8 cellular contexts compared by ENCODE assay signal in the genomic region with DNA sequence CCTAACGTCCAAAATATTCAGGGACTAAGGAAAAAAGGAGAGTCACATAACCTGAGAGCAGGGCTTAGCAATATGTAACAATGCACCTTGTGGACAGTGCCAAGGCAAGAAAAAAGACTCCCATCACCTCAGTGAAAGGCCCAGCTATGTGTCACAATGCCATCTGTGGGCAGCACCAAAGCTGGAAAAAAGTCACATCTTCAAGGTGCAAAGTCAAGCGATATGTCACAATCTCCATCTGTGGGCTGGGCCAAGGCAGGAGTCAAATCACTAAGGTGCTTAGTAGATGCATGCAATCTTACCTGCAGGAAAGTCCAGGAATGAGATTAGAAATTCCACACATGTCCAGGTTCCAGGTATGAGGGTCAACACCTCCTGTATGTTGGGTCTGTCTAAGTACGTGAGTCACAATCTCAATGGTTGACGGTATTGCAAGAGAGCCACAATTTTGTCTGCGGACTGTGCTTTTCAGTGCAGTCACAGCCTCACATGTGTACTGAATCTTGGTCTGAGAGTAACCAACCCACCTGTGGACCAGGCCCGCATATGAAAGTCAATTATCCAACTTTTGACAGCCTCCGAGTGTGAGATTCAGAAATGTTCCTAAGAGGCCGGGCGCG. TPM values are rescaled to one million over a fixed set of nuclear protein-coding genes. Genes with fewer than 3 reads are reported as not detected.
DNase-seq lines count a peak whose midpoint lies in the region; ATAC-seq, FAIRE-seq and TF ChIP-seq lines count a peak whose summit lies in the region.

No MANE protein-coding gene starts in this region.

- no peak for TF ChIP-seq CTCF in pancreas (IDR thresholded peaks at IDR 0.05)

- peaks cover 34% of the 10 kb centered on the region for H3K4me1 Mint-ChIP-seq in activated CD4-positive, alpha-beta T cell treated with anti-CD3 and anti-CD28 coated beads for 36 hours
- H3K4me1 Mint-ChIP-seq in stimulated activated naive CD8-positive, alpha-beta T cell treated with anti-CD3 and anti-CD28 coated beads, Interleukin-15, amount 100 ng/mL, for 72 hours = peaks cover 46% of the 10 kb centered on the region

- H3K9me3 ChIP-seq in iPS-20b (ENCODE audit: insufficient read depth, low read depth, low read length) = no peaks in the 10 kb centered on the region
- H3K9me3 ChIP-seq in pancreas = no peaks in the 10 kb centered on the region

- H3K9me3 Mint-ChIP-seq in activated CD4-positive, alpha-beta T cell treated with anti-CD3 and anti-CD28 coated beads for 36 hours (ENCODE audit: low read depth) = peaks cover 3% of the 10 kb centered on the region
- no peaks in the 10 kb centered on the region for H3K9me3 Mint-ChIP-seq in stimulated activated naive CD8-positive, alpha-beta T cell treated with anti-CD3 and anti-CD28 coated beads, Interleukin-15, amount 100 ng/mL, for 72 hours

- intact Hi-C loops in activated CD4-positive, alpha-beta T cell treated with anti-CD3 and anti-CD28 coated beads for 36 hours (cut with DNase I, micrococcal nuclease) = loop anchor here in 1 of 2 experiments (5.0 to 10.0 kb wide), 3 partner anchors 526 to 853 kb away; partner anchors contain the start of genes ZNF431 and ZNF708
- intact Hi-C loops in pancreas (cut with DNase I) = no loop called here

- peak overlapping the region; percentile 36 for H3K27ac ChIP-seq in iPS-20b (ENCODE audit: low read length)
- no peak overlapping the region for H3K27ac ChIP-seq in pancreas

- CTCF ChIA-PET in activated CD4-positive, alpha-beta T cell treated with anti-CD3 and anti-CD28 coated beads for 36 hours (lab: Charles Lee) = interaction anchor here (1.2 kb wide), 1 partner anchor 10 kb away, joined by 3 read pairs; no protein-coding TSS in a partner anchor

- H3K27me3 ChIP-seq in iPS-20b (ENCODE audit: insufficient read depth, low read length) = peaks cover 7% of the 10 kb centered on the region; the same call in 1 of the 2 replicates
- no peaks in the 10 kb centered on the region for H3K27me3 ChIP-seq in pancreas

- H3K36me3 ChIP-seq in iPS-20b (ENCODE audit: insufficient read depth, low read depth, low read length) = peaks cover 53% of the 10 kb centered on the region
- no peaks in the 10 kb centered on the region for H3K36me3 ChIP-seq in pancreas

- peak; percentile 51 for DNase-seq in activated CD4-positive, alpha-beta T cell treated with anti-CD3 and anti-CD28 coated beads for 36 hours
- DNase-seq in activated CD4-positive, alpha-beta T cell treated with anti-CD3 and anti-CD28 coated beads, Interleukin-2, amount 50 U/mL, for 48 hours = no peak
- DNase-seq in activated naive CD4-positive, alpha-beta T cell treated with anti-CD3 and anti-CD28 coated beads, Interleukin-2, amount 50 U/mL, for 16 hours = peak; percentile 16
- no peak for DNase-seq in stimulated activated naive CD8-positive, alpha-beta T cell treated with anti-CD3 and anti-CD28 coated beads, Interleukin-15, amount 100 ng/mL, for 72 hours
- no peak for DNase-seq in pancreas
- DNase-seq in G401 (ENCODE audit: low spot score) = no peak

- peak overlapping the region; percentile 95 for H3K9ac ChIP-seq in iPS-20b (ENCODE audit: low read depth, low read length)

- peak overlapping the region; percentile 75 for H3K27ac Mint-ChIP-seq in activated CD4-positive, alpha-beta T cell treated with anti-CD3 and anti-CD28 coated beads for 36 hours
- H3K27ac Mint-ChIP-seq in stimulated activated naive CD8-positive, alpha-beta T cell treated with anti-CD3 and anti-CD28 coated beads, Interleukin-15, amount 100 ng/mL, for 72 hours = peak overlapping the region; percentile 76 to 92

- H3K4me3 ChIP-seq in iPS-20b (ENCODE audit: low read length) (peak overlapping the region; percentile 87), pancreas (peak overlapping the region in 2 of 4 donors; percentile 75 to 87)

- POLR2A ChIA-PET in activated CD4-positive, alpha-beta T cell treated with anti-CD3 and anti-CD28 coated beads for 36 hours (lab: Charles Lee) = interaction anchor here (1.0 to 2.7 kb wide), 3 partner anchors 15 to 201 kb away, joined by 3 to 23 read pairs (median 18); partner anchors contain the start of genes ZNF100, ZNF257 and ZNF43

- in situ Hi-C loops in G401 (cut with HindIII; ENCODE audit: low sequenced_read_pairs) = no loop called here

- H3K4me3 Mint-ChIP-seq in activated CD4-positive, alpha-beta T cell treated with anti-CD3 and anti-CD28 coated beads for 36 hours = peak overlapping the region; percentile 88
- H3K4me3 Mint-ChIP-seq in stimulated activated naive CD8-positive, alpha-beta T cell treated with anti-CD3 and anti-CD28 coated beads, Interleukin-15, amount 100 ng/mL, for 72 hours = peak overlapping the region; percentile 92 to 93

- no peak for FAIRE-seq in pancreas (lab: Jason Lieb, UNC)

- 60 to 62% methylated on average over 10 of the region's 10 CpGs for WGBS in pancreas, 2 donors

- ATAC-seq in activated CD4-positive, alpha-beta T cell treated with anti-CD3 and anti-CD28 coated beads for 36 hours = peak; percentile 13
- ATAC-seq in stimulated activated naive CD8-positive, alpha-beta T cell treated with anti-CD3 and anti-CD28 coated beads, Interleukin-15, amount 100 ng/mL, for 72 hours = no peak
- ATAC-seq in GM21717 (IDR thresholded peaks at IDR 0.05; ENCODE audit: unreplicated experiment) (no peak), pancreas (no peak)

- H3K4me1 ChIP-seq in iPS-20b (ENCODE audit: insufficient read depth, low read length) (peaks cover 11% of the 10 kb centered on the region; the same call in 1 of the 2 replicates), pancreas (peaks cover 0 to 3% (median 0%) of the 10 kb centered on the region in 3 donors)

- H3K36me3 Mint-ChIP-seq in activated CD4-positive, alpha-beta T cell treated with anti-CD3 and anti-CD28 coated beads for 36 hours (ENCODE audit: low read depth) = peaks cover 46% of the 10 kb centered on the region

- H3K27me3 Mint-ChIP-seq in activated CD4-positive, alpha-beta T cell treated with anti-CD3 and anti-CD28 coated beads for 36 hours = no peaks in the 10 kb centered on the region
- H3K27me3 Mint-ChIP-seq in stimulated activated naive CD8-positive, alpha-beta T cell treated with anti-CD3 and anti-CD28 coated beads, Interleukin-15, amount 100 ng/mL, for 72 hours = no peaks in the 10 kb centered on the region

RNA-seq across cellular contexts. Expression of gene ZNF43, which starts 14.8 kb away (rescaled TPM):
- total RNA-seq in activated CD4-positive, alpha-beta T cell treated with anti-CD3 and anti-CD28 coated beads for 36 hours = 10 to 100 TPM; 31.7 to 38.6 TPM
- 10 to 100 TPM in 1 of 6 donors, 1 to 10 TPM in 5; 5.6 to 13.3 (median 6.9) TPM for total RNA-seq in pancreas
- polyA plus RNA-seq in pancreas = 1 to 10 TPM; 3.6 to 3.7 TPM
- total RNA-seq in G401 (2014; rRNA removed; shearing (Covaris generic)) = 3.0 and 7.3 TPM in 2 replicates

Comparison
In these comparisons a context has a peak if more than half of its experiments do, and no peak if none do; other contexts are left out.
1. DNase-seq: peak in activated CD4-positive, alpha-beta T cell treated with anti-CD3 and anti-CD28 coated beads for 36 hours (single experiment) and activated naive CD4-positive, alpha-beta T cell treated with anti-CD3 and anti-CD28 coated beads, Interleukin-2, amount 50 U/mL, for 16 hours (single experiment); none in activated CD4-positive, alpha-beta T cell treated with anti-CD3 and anti-CD28 coated beads, Interleukin-2, amount 50 U/mL, for 48 hours (0 of 2), stimulated activated naive CD8-positive, alpha-beta T cell treated with anti-CD3 and anti-CD28 coated beads, Interleukin-15, amount 100 ng/mL, for 72 hours (0 of 2), pancreas (0 of 6) and G401 (single experiment).